In genomic region chr1:64925594-64925993, GRCh38 we compare ENCODE assay signal across 17 cellular contexts.
"Had no signal": no experiment of that assay in that cellular context is flagged by ENCODE, and none has a peak within 500 bp of the region (broad histone marks: within the 10 kb centered on the region; RNA-seq: fewer than 3 reads in every experiment).

No MANE protein-coding gene starts in this region.

- H3K9me3 Mint-ChIP-seq: activated T-helper 1 cell treated with anti-CD3 and anti-CD28 coated beads, Interleukin-12 subunit alpha, Interleukin-12 subunit beta, Interleukin-2, Interleukin-4 antibody, amounts not matched to agents 30 ng/mL and 10 ng/mL and 1 ng/mL, durations not matched to agents 14 hours and 24 hours and 36 hours; neural crest cell had no signal

- H3K36me3 ChIP-seq: ovary had no signal

- H3K4me3 Mint-ChIP-seq: activated T-helper 1 cell treated with anti-CD3 and anti-CD28 coated beads, Interleukin-12 subunit alpha, Interleukin-12 subunit beta, Interleukin-2, Interleukin-4 antibody, amounts not matched to agents 30 ng/mL and 10 ng/mL and 1 ng/mL, durations not matched to agents 14 hours and 24 hours and 36 hours; neural crest cell had no signal

- H3K27ac ChIP-seq: coronary artery, epithelial cell of prostate, ovary had no signal

- H3K27me3 ChIP-seq: ovary had no signal

- H3K4me3 ChIP-seq: coronary artery, lung, ovary had no signal

- DNase-seq: activated CD4-positive, alpha-beta T cell treated with anti-CD3 and anti-CD28 coated beads, Interleukin-2, amount 50 U/mL, for 4 hours; activated CD4-positive, CD25-positive, alpha-beta regulatory T cell treated with anti-CD3 and anti-CD28 coated beads, Interleukin-2, amount 50 U/mL, for 72 hours; activated CD8-positive, alpha-beta memory T cell treated with anti-CD3 and anti-CD28 coated beads, Interleukin-2, amount 50 U/mL, for 4 hours; activated naive CD4-positive, alpha-beta T cell treated with Interleukin-2 at 50 U/mL for 16 hours; caudate nucleus; effector CD4-positive, alpha-beta T cell; ovary; retina; stimulated activated CD4-positive, alpha-beta T cell treated with anti-CD3 and anti-CD28 coated beads, Interleukin-4, amount 100 ng/mL, for 1 hour; stimulated activated CD8-positive, alpha-beta memory T cell treated with anti-CD3 and anti-CD28 coated beads, Interleukin-4, amount 100 ng/mL, for 48 hours; SW 1271; T-helper 9 cell had no signal

- H3K9me3 ChIP-seq: ovary had no signal
